2 cellular contexts compared by ENCODE assay signal in the genomic region with DNA sequence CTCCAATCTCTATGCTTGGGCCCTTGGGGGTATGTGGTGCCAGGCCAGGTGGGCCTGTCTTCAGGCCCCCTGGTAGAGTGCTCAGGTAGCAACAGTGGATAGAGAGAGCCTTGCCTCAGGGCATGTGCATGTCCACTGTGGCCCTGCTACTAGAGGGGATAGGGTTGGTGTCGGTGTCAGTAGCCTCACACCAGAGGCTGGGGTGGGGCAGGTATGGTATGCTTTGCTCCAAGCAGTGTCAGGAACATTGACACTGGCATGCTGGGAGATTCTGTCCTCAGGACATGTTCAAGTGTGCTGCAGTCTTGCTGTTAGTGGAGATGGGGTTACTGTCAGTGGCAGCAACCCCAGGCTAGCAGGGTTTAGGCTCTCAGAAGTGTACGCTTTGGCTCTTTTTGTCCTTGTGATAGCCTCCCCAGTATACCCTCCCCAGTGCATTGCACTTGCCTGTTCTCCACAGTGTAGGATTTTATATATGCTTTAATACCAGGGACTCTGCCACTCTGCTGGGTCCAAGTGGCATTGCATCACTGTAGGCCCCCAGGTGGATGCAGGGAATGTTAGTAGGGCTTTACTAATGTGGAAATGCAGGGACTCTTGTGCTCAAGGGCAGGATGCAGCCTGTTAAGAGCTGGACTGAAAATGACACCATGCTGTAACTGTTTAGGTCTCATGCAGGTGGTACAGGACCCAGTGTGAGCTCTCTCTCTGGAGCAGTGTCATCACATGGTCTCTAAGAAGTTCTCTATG.
TF ChIP-seq lines count a peak whose summit lies in the region.

No MANE protein-coding gene starts in this region.

TF ChIP-seq in WTC11, 78 proteins besides CTCF, POLR2A, EP300 and RAD21:
- TF ChIP-seq, protein P1, sequence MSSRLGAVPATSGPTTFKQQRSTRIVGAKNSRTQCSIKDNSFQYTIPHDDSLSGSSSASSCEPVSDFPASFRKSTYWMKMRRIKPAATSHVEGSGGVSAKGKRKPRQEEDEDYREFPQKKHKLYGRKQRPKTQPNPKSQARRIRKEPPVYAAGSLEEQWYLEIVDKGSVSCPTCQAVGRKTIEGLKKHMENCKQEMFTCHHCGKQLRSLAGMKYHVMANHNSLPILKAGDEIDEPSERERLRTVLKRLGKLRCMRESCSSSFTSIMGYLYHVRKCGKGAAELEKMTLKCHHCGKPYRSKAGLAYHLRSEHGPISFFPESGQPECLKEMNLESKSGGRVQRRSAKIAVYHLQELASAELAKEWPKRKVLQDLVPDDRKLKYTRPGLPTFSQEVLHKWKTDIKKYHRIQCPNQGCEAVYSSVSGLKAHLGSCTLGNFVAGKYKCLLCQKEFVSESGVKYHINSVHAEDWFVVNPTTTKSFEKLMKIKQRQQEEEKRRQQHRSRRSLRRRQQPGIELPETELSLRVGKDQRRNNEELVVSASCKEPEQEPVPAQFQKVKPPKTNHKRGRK (CRISPR knock-in tag; IDR thresholded peaks at IDR 0.05; ENCODE audit: borderline replicate concordance), result no peak
- TF ChIP-seq JAZF1 (CRISPR knock-in tag; IDR thresholded peaks at IDR 0.05) (no peak), JUN (CRISPR knock-in tag; IDR thresholded peaks at IDR 0.05) (no peak), ZNF396 (CRISPR knock-in tag; IDR thresholded peaks at IDR 0.05; ENCODE audit: borderline replicate concordance) (no peak)

TF ChIP-seq in HepG2, 621 proteins besides CTCF, POLR2A, EP300 and RAD21:
- TF ChIP-seq, protein P2, sequence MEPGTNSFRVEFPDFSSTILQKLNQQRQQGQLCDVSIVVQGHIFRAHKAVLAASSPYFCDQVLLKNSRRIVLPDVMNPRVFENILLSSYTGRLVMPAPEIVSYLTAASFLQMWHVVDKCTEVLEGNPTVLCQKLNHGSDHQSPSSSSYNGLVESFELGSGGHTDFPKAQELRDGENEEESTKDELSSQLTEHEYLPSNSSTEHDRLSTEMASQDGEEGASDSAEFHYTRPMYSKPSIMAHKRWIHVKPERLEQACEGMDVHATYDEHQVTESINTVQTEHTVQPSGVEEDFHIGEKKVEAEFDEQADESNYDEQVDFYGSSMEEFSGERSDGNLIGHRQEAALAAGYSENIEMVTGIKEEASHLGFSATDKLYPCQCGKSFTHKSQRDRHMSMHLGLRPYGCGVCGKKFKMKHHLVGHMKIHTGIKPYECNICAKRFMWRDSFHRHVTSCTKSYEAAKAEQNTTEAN (CRISPR knock-in tag; conservative IDR thresholded peaks at IDR 0.05), result no peak
- TF ChIP-seq, protein P3, sequence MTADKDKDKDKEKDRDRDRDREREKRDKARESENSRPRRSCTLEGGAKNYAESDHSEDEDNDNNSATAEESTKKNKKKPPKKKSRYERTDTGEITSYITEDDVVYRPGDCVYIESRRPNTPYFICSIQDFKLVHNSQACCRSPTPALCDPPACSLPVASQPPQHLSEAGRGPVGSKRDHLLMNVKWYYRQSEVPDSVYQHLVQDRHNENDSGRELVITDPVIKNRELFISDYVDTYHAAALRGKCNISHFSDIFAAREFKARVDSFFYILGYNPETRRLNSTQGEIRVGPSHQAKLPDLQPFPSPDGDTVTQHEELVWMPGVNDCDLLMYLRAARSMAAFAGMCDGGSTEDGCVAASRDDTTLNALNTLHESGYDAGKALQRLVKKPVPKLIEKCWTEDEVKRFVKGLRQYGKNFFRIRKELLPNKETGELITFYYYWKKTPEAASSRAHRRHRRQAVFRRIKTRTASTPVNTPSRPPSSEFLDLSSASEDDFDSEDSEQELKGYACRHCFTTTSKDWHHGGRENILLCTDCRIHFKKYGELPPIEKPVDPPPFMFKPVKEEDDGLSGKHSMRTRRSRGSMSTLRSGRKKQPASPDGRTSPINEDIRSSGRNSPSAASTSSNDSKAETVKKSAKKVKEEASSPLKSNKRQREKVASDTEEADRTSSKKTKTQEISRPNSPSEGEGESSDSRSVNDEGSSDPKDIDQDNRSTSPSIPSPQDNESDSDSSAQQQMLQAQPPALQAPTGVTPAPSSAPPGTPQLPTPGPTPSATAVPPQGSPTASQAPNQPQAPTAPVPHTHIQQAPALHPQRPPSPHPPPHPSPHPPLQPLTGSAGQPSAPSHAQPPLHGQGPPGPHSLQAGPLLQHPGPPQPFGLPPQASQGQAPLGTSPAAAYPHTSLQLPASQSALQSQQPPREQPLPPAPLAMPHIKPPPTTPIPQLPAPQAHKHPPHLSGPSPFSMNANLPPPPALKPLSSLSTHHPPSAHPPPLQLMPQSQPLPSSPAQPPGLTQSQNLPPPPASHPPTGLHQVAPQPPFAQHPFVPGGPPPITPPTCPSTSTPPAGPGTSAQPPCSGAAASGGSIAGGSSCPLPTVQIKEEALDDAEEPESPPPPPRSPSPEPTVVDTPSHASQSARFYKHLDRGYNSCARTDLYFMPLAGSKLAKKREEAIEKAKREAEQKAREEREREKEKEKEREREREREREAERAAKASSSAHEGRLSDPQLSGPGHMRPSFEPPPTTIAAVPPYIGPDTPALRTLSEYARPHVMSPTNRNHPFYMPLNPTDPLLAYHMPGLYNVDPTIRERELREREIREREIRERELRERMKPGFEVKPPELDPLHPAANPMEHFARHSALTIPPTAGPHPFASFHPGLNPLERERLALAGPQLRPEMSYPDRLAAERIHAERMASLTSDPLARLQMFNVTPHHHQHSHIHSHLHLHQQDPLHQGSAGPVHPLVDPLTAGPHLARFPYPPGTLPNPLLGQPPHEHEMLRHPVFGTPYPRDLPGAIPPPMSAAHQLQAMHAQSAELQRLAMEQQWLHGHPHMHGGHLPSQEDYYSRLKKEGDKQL (CRISPR knock-in tag; IDR thresholded peaks at IDR 0.05; ENCODE audit: low read depth), result no peak
- TF ChIP-seq MED1 (CRISPR knock-in tag; IDR thresholded peaks at IDR 0.05), result 0 out of 2 replicates have a peak, but pooled peaks have one; percentile 11
- TF ChIP-seq ZSCAN21 (CRISPR knock-in tag; IDR thresholded peaks at IDR 0.05; ENCODE audit: borderline replicate concordance), result no peak
- TF ChIP-seq ZNF883 (CRISPR knock-in tag; IDR thresholded peaks at IDR 0.05; ENCODE audit: not compliant biosample characterization), result no peak
- no peak for TF ChIP-seq RBAK (CRISPR knock-in tag; IDR thresholded peaks at IDR 0.05)
- TF ChIP-seq, protein P4, sequence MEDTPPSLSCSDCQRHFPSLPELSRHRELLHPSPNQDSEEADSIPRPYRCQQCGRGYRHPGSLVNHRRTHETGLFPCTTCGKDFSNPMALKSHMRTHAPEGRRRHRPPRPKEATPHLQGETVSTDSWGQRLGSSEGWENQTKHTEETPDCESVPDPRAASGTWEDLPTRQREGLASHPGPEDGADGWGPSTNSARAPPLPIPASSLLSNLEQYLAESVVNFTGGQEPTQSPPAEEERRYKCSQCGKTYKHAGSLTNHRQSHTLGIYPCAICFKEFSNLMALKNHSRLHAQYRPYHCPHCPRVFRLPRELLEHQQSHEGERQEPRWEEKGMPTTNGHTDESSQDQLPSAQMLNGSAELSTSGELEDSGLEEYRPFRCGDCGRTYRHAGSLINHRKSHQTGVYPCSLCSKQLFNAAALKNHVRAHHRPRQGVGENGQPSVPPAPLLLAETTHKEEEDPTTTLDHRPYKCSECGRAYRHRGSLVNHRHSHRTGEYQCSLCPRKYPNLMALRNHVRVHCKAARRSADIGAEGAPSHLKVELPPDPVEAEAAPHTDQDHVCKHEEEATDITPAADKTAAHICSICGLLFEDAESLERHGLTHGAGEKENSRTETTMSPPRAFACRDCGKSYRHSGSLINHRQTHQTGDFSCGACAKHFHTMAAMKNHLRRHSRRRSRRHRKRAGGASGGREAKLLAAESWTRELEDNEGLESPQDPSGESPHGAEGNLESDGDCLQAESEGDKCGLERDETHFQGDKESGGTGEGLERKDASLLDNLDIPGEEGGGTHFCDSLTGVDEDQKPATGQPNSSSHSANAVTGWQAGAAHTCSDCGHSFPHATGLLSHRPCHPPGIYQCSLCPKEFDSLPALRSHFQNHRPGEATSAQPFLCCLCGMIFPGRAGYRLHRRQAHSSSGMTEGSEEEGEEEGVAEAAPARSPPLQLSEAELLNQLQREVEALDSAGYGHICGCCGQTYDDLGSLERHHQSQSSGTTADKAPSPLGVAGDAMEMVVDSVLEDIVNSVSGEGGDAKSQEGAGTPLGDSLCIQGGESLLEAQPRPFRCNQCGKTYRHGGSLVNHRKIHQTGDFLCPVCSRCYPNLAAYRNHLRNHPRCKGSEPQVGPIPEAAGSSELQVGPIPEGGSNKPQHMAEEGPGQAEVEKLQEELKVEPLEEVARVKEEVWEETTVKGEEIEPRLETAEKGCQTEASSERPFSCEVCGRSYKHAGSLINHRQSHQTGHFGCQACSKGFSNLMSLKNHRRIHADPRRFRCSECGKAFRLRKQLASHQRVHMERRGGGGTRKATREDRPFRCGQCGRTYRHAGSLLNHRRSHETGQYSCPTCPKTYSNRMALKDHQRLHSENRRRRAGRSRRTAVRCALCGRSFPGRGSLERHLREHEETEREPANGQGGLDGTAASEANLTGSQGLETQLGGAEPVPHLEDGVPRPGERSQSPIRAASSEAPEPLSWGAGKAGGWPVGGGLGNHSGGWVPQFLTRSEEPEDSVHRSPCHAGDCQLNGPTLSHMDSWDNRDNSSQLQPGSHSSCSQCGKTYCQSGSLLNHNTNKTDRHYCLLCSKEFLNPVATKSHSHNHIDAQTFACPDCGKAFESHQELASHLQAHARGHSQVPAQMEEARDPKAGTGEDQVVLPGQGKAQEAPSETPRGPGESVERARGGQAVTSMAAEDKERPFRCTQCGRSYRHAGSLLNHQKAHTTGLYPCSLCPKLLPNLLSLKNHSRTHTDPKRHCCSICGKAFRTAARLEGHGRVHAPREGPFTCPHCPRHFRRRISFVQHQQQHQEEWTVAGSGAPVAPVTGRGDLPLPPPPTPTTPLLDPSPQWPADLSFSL (CRISPR knock-in tag; IDR thresholded peaks at IDR 0.05), result 0 out of 2 replicates have a peak, but pooled peaks have one; percentile 27
- TF ChIP-seq ZNF331 (CRISPR knock-in tag; IDR thresholded peaks at IDR 0.05), result no peak
- 0 out of 2 replicates have a peak, but pooled peaks have one; percentile 21 for TF ChIP-seq DNMT1 (CRISPR knock-in tag; IDR thresholded peaks at IDR 0.05)
